Comparison of ENCODE assay signal across 25 cellular contexts in the genomic region with DNA sequence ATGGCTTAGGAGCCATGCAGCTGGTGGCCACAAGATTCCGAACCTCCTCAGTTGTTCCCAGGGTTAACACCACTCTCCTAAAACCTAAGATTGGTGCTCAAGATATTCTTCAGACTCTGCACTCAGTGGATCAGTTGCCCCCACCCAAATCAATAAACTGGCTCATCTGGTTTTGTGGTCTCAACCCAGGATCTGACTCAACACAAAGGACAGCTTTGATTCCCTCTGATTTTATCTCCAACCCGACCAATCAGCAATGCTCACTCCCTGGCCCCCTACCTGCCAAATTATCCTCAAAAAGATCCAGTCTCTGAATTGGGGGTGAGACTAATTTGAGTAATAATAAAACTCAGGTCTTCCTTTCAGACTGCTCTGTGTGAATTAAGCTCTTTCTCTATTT.
DNase-seq lines count a peak whose midpoint lies in the region; ATAC-seq and TF ChIP-seq lines count a peak whose summit lies in the region.
"Had no signal": no experiment of that assay in that cellular context is flagged by ENCODE, and none has a peak within 500 bp of the region (broad histone marks: within the 10 kb centered on the region; RNA-seq: fewer than 3 reads in every experiment).

No MANE protein-coding gene starts in this region.

- H3K79me2 ChIP-seq in H9 (ENCODE audit: insufficient read depth, low read length) (no peaks in the 10 kb centered on the region), mesendoderm (ENCODE audit: control insufficient read depth, insufficient read depth, low read length) (no peaks in the 10 kb centered on the region)

- H3K4me1 ChIP-seq in H9 (ENCODE audit: insufficient read depth, low read length) = peaks cover 2% of the 10 kb centered on the region; the same call in 1 of the 2 replicates
- H3K4me1 ChIP-seq in HUES64 (ENCODE audit: insufficient read depth, low read length) = peaks cover 49% of the 10 kb centered on the region
- peaks cover 18% of the 10 kb centered on the region for H3K4me1 ChIP-seq in iPS-15b (ENCODE audit: control insufficient read depth, insufficient read depth, low read length)
- H3K4me1 ChIP-seq in mesendoderm (ENCODE audit: control insufficient read depth, low read depth, low read length) = peaks cover 8% of the 10 kb centered on the region
- no peaks in the 10 kb centered on the region for H3K4me1 ChIP-seq in upper lobe of left lung
- H3K4me1 ChIP-seq: SJSA1 had no signal

- H3K18ac ChIP-seq in H9 (ENCODE audit: insufficient read length, low read depth, low read length) = peak overlapping the region; percentile 56
- H3K18ac ChIP-seq in mesendoderm (ENCODE audit: low read length) = peak overlapping the region; percentile 29

- peaks cover 10 to 26% (median 19%) of the 10 kb centered on the region in 3 experiments for H3K36me3 Mint-ChIP-seq in H9 (ENCODE audit: insufficient read depth in 1 of 3, low read depth in 3 of 3)
- H3K36me3 Mint-ChIP-seq: T-cell had no signal

- H2BK120ac ChIP-seq in H9 (ENCODE audit: low read depth, low read length, poor library complexity, severe bottlenecking) (no peak overlapping the region), mesendoderm (ENCODE audit: low read depth, low read length) (peak overlapping the region; percentile 49)

- H3K23me2 ChIP-seq in H9 (ENCODE audit: insufficient read length, low read depth, low read length, poor library complexity, severe bottlenecking) = no peaks in the 10 kb centered on the region

- H3K56ac ChIP-seq in H9 (ENCODE audit: insufficient read length, low read depth, low read length) (no peak overlapping the region), mesendoderm (ENCODE audit: low read length) (peak overlapping the region; percentile 28)

- H4K20me1 ChIP-seq in H9 (ENCODE audit: control insufficient read depth, insufficient read depth, insufficient read length) = no peaks in the 10 kb centered on the region

- H2AFZ ChIP-seq in H9 (ENCODE audit: low read length) = peak overlapping the region; percentile 48
- H2AFZ ChIP-seq: PC-9 had no signal

- peaks cover 43 to 51% of the 10 kb centered on the region in 2 experiments for H3K4me1 Mint-ChIP-seq in H9
- H3K4me1 Mint-ChIP-seq: CD4-positive, alpha-beta memory T cell; T-cell had no signal

- H3K9me3 ChIP-seq in H9 (ENCODE audit: control insufficient read depth, low read depth, low read length) (no peaks in the 10 kb centered on the region), HUES64 (ENCODE audit: insufficient read depth, low read depth, low read length) (no peaks in the 10 kb centered on the region), iPS-15b (ENCODE audit: control insufficient read depth, insufficient read depth, low read length) (no peaks in the 10 kb centered on the region), upper lobe of left lung (no peaks in the 10 kb centered on the region)
- H3K9me3 ChIP-seq: SJSA1 had no signal

- no peak overlapping the region for H2AK5ac ChIP-seq in H9 (ENCODE audit: insufficient read length, low read length)
- no peak overlapping the region for H2AK5ac ChIP-seq in mesendoderm (ENCODE audit: low read length)

- no peak overlapping the region for H2BK12ac ChIP-seq in H9 (ENCODE audit: insufficient read length, low read depth, low read length)

- H4K5ac ChIP-seq in H9 (ENCODE audit: insufficient read length, low read depth, low read length) = no peak overlapping the region
- H4K5ac ChIP-seq in mesendoderm (ENCODE audit: low read length) = no peak overlapping the region

- no peaks in the 10 kb centered on the region for H3K79me1 ChIP-seq in H9 (ENCODE audit: insufficient read depth, low read depth, low read length, poor library complexity, severe bottlenecking)
- no peaks in the 10 kb centered on the region for H3K79me1 ChIP-seq in mesendoderm (ENCODE audit: low read length)

- H4K8ac ChIP-seq in H9 (replicated peaks; ENCODE audit: insufficient read length, low read depth, low read length) (no peak overlapping the region), mesendoderm (ENCODE audit: low read depth, low read length) (no peak overlapping the region)

- H3K27ac ChIP-seq in H9 (ENCODE audit: insufficient read length, low read depth, low read length) (peak overlapping the region; percentile 48), HUES64 (ENCODE audit: low read depth, low read length) (peak overlapping the region; percentile 97), mesendoderm (ENCODE audit: low read depth, low read length) (peak overlapping the region; percentile 46), upper lobe of left lung (no peak overlapping the region)
- H3K27ac ChIP-seq: PC-9, SJSA1 had no signal

- TF ChIP-seq CTCF in H9 (conservative IDR thresholded peaks at IDR 0.05) (no peak), upper lobe of left lung (IDR thresholded peaks at IDR 0.05) (no peak)

- no peak overlapping the region for H4K91ac ChIP-seq in H9 (ENCODE audit: insufficient read length, low read depth, low read length)

- TF ChIP-seq POLR2A in upper lobe of left lung (IDR thresholded peaks at IDR 0.05) = no peak

- H3K9ac ChIP-seq in H9 (ENCODE audit: extremely low read depth, insufficient read length, low read length) = no peak overlapping the region
- peak overlapping the region; percentile 67 for H3K9ac ChIP-seq in HUES64 (ENCODE audit: low read depth, low read length)
- peak overlapping the region; percentile 74 for H3K9ac ChIP-seq in iPS-15b (ENCODE audit: low read depth, low read length)
- H3K9ac ChIP-seq in mesendoderm (ENCODE audit: low read length) = no peak overlapping the region

- ATAC-seq in GM19351 (IDR thresholded peaks at IDR 0.05; ENCODE audit: unreplicated experiment) (no peak), upper lobe of left lung (ENCODE audit: low FRiP score in 2 of 2) (no peak)
- ATAC-seq: HCT116, HepG2, Right ventricle myocardium inferior, T-cell had no signal

- H3K9me3 Mint-ChIP-seq in H9 = peaks cover 12 to 26% of the 10 kb centered on the region in 2 experiments

- no peaks in the 10 kb centered on the region for H3K36me3 ChIP-seq in HUES64 (ENCODE audit: insufficient read depth, low read length)
- no peaks in the 10 kb centered on the region for H3K36me3 ChIP-seq in iPS-15b (ENCODE audit: control insufficient read depth, insufficient read depth, low read length)
- no peaks in the 10 kb centered on the region for H3K36me3 ChIP-seq in mesendoderm (ENCODE audit: control insufficient read depth, insufficient read depth, low read length)
- no peaks in the 10 kb centered on the region for H3K36me3 ChIP-seq in upper lobe of left lung
- H3K36me3 ChIP-seq: SJSA1 had no signal

- peak overlapping the region; percentile 12; the same call in 1 of the 2 replicates for H3K4me3 ChIP-seq in HUES64 (ENCODE audit: low read length)
- peak overlapping the region; percentile 35 for H3K4me3 ChIP-seq in iPS-15b (ENCODE audit: low read depth, low read length)
- H3K4me3 ChIP-seq in mesendoderm (ENCODE audit: low read length) = no peak overlapping the region
- H3K4me3 ChIP-seq in upper lobe of left lung = no peak overlapping the region
- H3K4me3 ChIP-seq: PC-9, SJSA1 had no signal

- peak overlapping the region; percentile 97 to 99 (median 98) for H3K27ac Mint-ChIP-seq in H9
- H3K27ac Mint-ChIP-seq: CD4-positive, alpha-beta memory T cell; T-cell; T-helper 2 cell treated with Interferon-gamma antibody and Interleukin-4, amounts not matched to agents 5 μg/mL and 100 μg/mL, for 36 hours had no signal

- H3K14ac ChIP-seq in H9 (ENCODE audit: insufficient read depth, low read length) = no peak overlapping the region

- no peak overlapping the region; the same call in 1 of the 2 replicates for H3K4ac ChIP-seq in H9 (ENCODE audit: low read depth, low read length)
- H3K4ac ChIP-seq in mesendoderm (ENCODE audit: low read depth, low read length) = peak overlapping the region; percentile 43

- H3K4me2 ChIP-seq in H9 (ENCODE audit: insufficient read depth, insufficient read length, low read length) (no peak overlapping the region), mesendoderm (ENCODE audit: low read length) (no peak overlapping the region)
- H3K4me2 ChIP-seq: PC-9 had no signal

- H2BK20ac ChIP-seq in H9 (ENCODE audit: low read depth, low read length, poor library complexity, severe bottlenecking) = no peak overlapping the region

- WGBS in H9 (ENCODE audit: extremely low coverage, insufficient read length, low lambda C conversion rate) = no CpG with 5 or more reads among the region's 2 CpGs
- WGBS in HUES64 = 75% methylated on average over 2 of the region's 2 CpGs
- WGBS in mesendoderm (ENCODE audit: extremely low coverage, insufficient coverage, low lambda C conversion rate) = no CpG with 5 or more reads among the region's 2 CpGs
- 64 to 82% methylated on average over 1 to 2 of the region's 2 CpGs for WGBS in upper lobe of left lung, 2 donors

- TF ChIP-seq EP300 in upper lobe of left lung (IDR thresholded peaks at IDR 0.05) = no peak

- H2BK5ac ChIP-seq in H9 (ENCODE audit: insufficient read length, low read length) = no peak overlapping the region
- peak overlapping the region; percentile 3 for H2BK5ac ChIP-seq in mesendoderm (ENCODE audit: low read length)

- DNase-seq in H9 (no peak), mesendoderm (peak; percentile 82), SHP77 treated with DMSO at 0.1 percent for 48 hours (lab: John Stamatoyannopoulos, UW) (no peak), upper lobe of left lung (no peak)
- DNase-seq: C1 segment of cervical spinal cord; CD4-positive, alpha-beta memory T cell; COR-L47; EL; GOT3; Karpas-422; NCI-H1092 treated with DMSO at 0.1 percent for 48 hours; NCI-H1436 treated with DMSO at 0.1 percent for 48 hours; NCI-H2029; NCI-H2227 treated with DMSO at 0.1 percent for 48 hours; NCI-H774; PC-9; T-cell had no signal

- H3K23ac ChIP-seq in H9 (ENCODE audit: insufficient read length, low read depth, low read length) (no peak overlapping the region), mesendoderm (ENCODE audit: low read length) (no peak overlapping the region)

- H3K27me3 Mint-ChIP-seq in H9 (ENCODE audit: low read depth) = no peaks in the 10 kb centered on the region
- H3K27me3 Mint-ChIP-seq: CD4-positive, alpha-beta memory T cell; T-cell had no signal

- no peak overlapping the region for H2BK15ac ChIP-seq in H9 (ENCODE audit: low read depth, low read length)
- H2BK15ac ChIP-seq in mesendoderm (replicated peaks; ENCODE audit: low read depth) = peak overlapping the region; percentile 74

- H3K4me3 Mint-ChIP-seq in H9 = peak overlapping the region; percentile 38 to 44; a peak in 4 of 5 replicates
- H3K4me3 Mint-ChIP-seq: CD4-positive, alpha-beta memory T cell; T-cell; T-helper 2 cell treated with Interferon-gamma antibody and Interleukin-4, amounts not matched to agents 5 μg/mL and 100 μg/mL, for 36 hours had no signal

- no peak overlapping the region for H3T11ph ChIP-seq in H9 (ENCODE audit: low read length)

- H3K27me3 ChIP-seq in H9 (ENCODE audit: insufficient read depth, low read length) = no peaks in the 10 kb centered on the region
- H3K27me3 ChIP-seq in HUES64 (ENCODE audit: insufficient read depth, low read length) = no peaks in the 10 kb centered on the region
- H3K27me3 ChIP-seq in iPS-15b (ENCODE audit: control insufficient read depth, insufficient read depth, low read length) = no peaks in the 10 kb centered on the region
- H3K27me3 ChIP-seq in mesendoderm (ENCODE audit: insufficient read depth, low read length, poor library complexity) = no peaks in the 10 kb centered on the region
- H3K27me3 ChIP-seq in upper lobe of left lung = no peaks in the 10 kb centered on the region
- H3K27me3 ChIP-seq: SJSA1 had no signal

Comparison
In these comparisons a context has a peak if more than half of its experiments do, and no peak if none do; other contexts are left out.
1. H3K27ac ChIP-seq: peak in H9 (single experiment), HUES64 (single experiment) and mesendoderm (single experiment); none in upper lobe of left lung (0 of 4).
2. H3K9ac ChIP-seq: peak in HUES64 (single experiment) and iPS-15b (single experiment); none in H9 (single experiment) and mesendoderm (single experiment).
3. H3K4me3 ChIP-seq: peak in HUES64 (single experiment) and iPS-15b (single experiment); none in mesendoderm (single experiment) and upper lobe of left lung (0 of 4).